Comparison of ENCODE assay signal across 9 cellular contexts in genomic region chr13:77918391-77919261, GRCh38. TPM values are rescaled to one million over a fixed set of nuclear protein-coding genes. Genes with fewer than 3 reads are reported as not detected.
DNase-seq lines count a peak whose midpoint lies in the region; ATAC-seq, FAIRE-seq and TF ChIP-seq lines count a peak whose summit lies in the region.
"Had no signal": no experiment of that assay in that cellular context is flagged by ENCODE, and none has a peak within 500 bp of the region (broad histone marks: within the 10 kb centered on the region; RNA-seq: fewer than 3 reads in every experiment).

Gene EDNRB, minus strand, starts transcription at chr13:77918831. Its CDS starts 258 bp downstream, at chr13:77918573.

- H3K36me3 ChIP-seq in BE2C: no peaks in the 10 kb centered on the region
- no peaks in the 10 kb centered on the region for H3K36me3 ChIP-seq in GM23248 (ENCODE audit: low read depth)
- no peaks in the 10 kb centered on the region for H3K36me3 ChIP-seq in heart right ventricle
- H3K36me3 ChIP-seq in trophoblast cell (ENCODE audit: control insufficient read depth in 1 of 2, insufficient read depth in 2 of 2, low read length in 2 of 2): peaks cover 4 to 9% of the 10 kb centered on the region in 2 experiments

- no peaks in the 10 kb centered on the region for H4K20me1 ChIP-seq in GM23248 (ENCODE audit: insufficient read depth)

- H3K27ac ChIP-seq in GM23248 (no peak within 1 kb of the TSS), heart right ventricle (peak within 1 kb of the TSS; percentile 60 to 87 (median 79)), trophoblast cell (ENCODE audit: low read depth, low read length) (peak within 1 kb of the TSS; percentile 81)

- H3K27me3 ChIP-seq in BE2C (peaks cover 54% of the 10 kb centered on the region), GM23248 (replicated peaks; ENCODE audit: insufficient read depth) (0 out of 2 replicates have a peak, but pooled peaks cover 7% of the 10 kb centered on the region), heart right ventricle (peaks cover 0 to 31% (median 0%) of the 10 kb centered on the region in 7 donors), trophoblast cell (ENCODE audit: insufficient read depth, low read length) (no peaks in the 10 kb centered on the region)

- no peaks in the 10 kb centered on the region for H3F3A ChIP-seq in GM23248 (ENCODE audit: insufficient read depth)

- no peak for TF ChIP-seq POLR2A in GM12891 (IDR thresholded peaks at IDR 0.05; ENCODE audit: low read depth, low read length)

- no peaks in the 10 kb centered on the region for H3K9me3 Mint-ChIP-seq in activated naive CD8-positive, alpha-beta T cell treated with anti-CD3 and anti-CD28 coated beads, Interleukin-2, amount 50 U/mL, for 24 hours

- in situ Hi-C loops in GM23248 (cut with MboI): no loop called here

- H3K4ac ChIP-seq in trophoblast cell (ENCODE audit: low read depth, low read length): peak within 1 kb of the TSS; percentile 66

- H3K27me3 Mint-ChIP-seq in activated naive CD8-positive, alpha-beta T cell treated with anti-CD3 and anti-CD28 coated beads, Interleukin-2, amount 50 U/mL, for 24 hours: peaks cover 31% of the 10 kb centered on the region

- H3K4me3 ChIP-seq in BE2C (ENCODE audit: low read depth, low read length) (peak within 1 kb of the TSS; percentile 52), GM23248 (peak within 1 kb of the TSS; percentile 77), heart right ventricle (peak within 1 kb of the TSS; percentile 37 to 75 (median 68)), trophoblast cell (ENCODE audit: low read depth, low read length) (peak within 1 kb of the TSS; percentile 74)

- DNase-seq in BE2C (peak; percentile 28), GM23248 (peak; percentile 62), heart right ventricle (peak; percentile 56 to 72), trophoblast cell (peak; percentile 21 to 60), NCI-H446 treated with DMSO at 0.1 percent for 48 hours (lab: John Stamatoyannopoulos, UW) (no peak), GM12891 (ENCODE audit: insufficient read length, low spot score) (no peak), SW480 (ENCODE audit: low spot score) (no peak)
- peak; percentile 8 for DNase-seq in activated naive CD8-positive, alpha-beta T cell treated with anti-CD3 and anti-CD28 coated beads, Interleukin-2, amount 50 U/mL, for 24 hours

- H3K36me3 Mint-ChIP-seq in activated naive CD8-positive, alpha-beta T cell treated with anti-CD3 and anti-CD28 coated beads, Interleukin-2, amount 50 U/mL, for 24 hours (ENCODE audit: low read depth): no peaks in the 10 kb centered on the region

- FAIRE-seq in GM12891 (lab: Jason Lieb, UNC): no peak

- H3K4me3 Mint-ChIP-seq in activated naive CD8-positive, alpha-beta T cell treated with anti-CD3 and anti-CD28 coated beads, Interleukin-2, amount 50 U/mL, for 24 hours: no peak within 1 kb of the TSS

- no peaks in the 10 kb centered on the region for H3K9me2 ChIP-seq in GM23248 (ENCODE audit: insufficient read depth)

- peak within 1 kb of the TSS; percentile 68 for H4K8ac ChIP-seq in trophoblast cell (ENCODE audit: low read depth, low read length)

- ATAC-seq in activated naive CD8-positive, alpha-beta T cell treated with anti-CD3 and anti-CD28 coated beads, Interleukin-2, amount 50 U/mL, for 24 hours: peak; percentile 22
- peak; percentile 63 to 84 (median 74) for ATAC-seq in heart right ventricle
- ATAC-seq: left colon had no signal

- peak within 1 kb of the TSS; percentile 27 for H3K18ac ChIP-seq in trophoblast cell (ENCODE audit: low read length)

- peak within 1 kb of the TSS; percentile 56 for H3K14ac ChIP-seq in trophoblast cell (ENCODE audit: low read length)

- H3K9ac ChIP-seq in GM23248 (peak within 1 kb of the TSS; percentile 45; the same call in 1 of the 2 replicates), trophoblast cell (ENCODE audit: low read length) (peak within 1 kb of the TSS; percentile 60)

- H3K9me3 ChIP-seq in BE2C (no peaks in the 10 kb centered on the region), GM23248 (ENCODE audit: low read depth) (no peaks in the 10 kb centered on the region), heart right ventricle (no peaks in the 10 kb centered on the region), trophoblast cell (ENCODE audit: insufficient read depth, low read depth, low read length) (no peaks in the 10 kb centered on the region)

- H2BK5ac ChIP-seq in trophoblast cell (ENCODE audit: low read depth, low read length, poor library complexity): peak within 1 kb of the TSS; percentile 55

- TF ChIP-seq CTCF in BE2C (IDR thresholded peaks at IDR 0.05; ENCODE audit: low read depth, low read length) (no peak), heart right ventricle (IDR thresholded peaks at IDR 0.05) (peak in 5 of 9 donors; percentile 12 to 36 (median 18))

- H2AK5ac ChIP-seq in trophoblast cell (ENCODE audit: low read length): no peak within 1 kb of the TSS

- H4K12ac ChIP-seq in trophoblast cell (ENCODE audit: low read depth, low read length): peak within 1 kb of the TSS; percentile 19

- peak within 1 kb of the TSS; percentile 92 for H4K91ac ChIP-seq in trophoblast cell (ENCODE audit: low read depth, low read length)

- peaks cover 16% of the 10 kb centered on the region for H3K79me1 ChIP-seq in trophoblast cell (ENCODE audit: low read length)

- H3K4me1 ChIP-seq in BE2C (no peaks in the 10 kb centered on the region), GM23248 (ENCODE audit: insufficient read depth) (no peaks in the 10 kb centered on the region), heart right ventricle (peaks cover 0 to 24% (median 6%) of the 10 kb centered on the region in 9 donors), trophoblast cell (ENCODE audit: control insufficient read depth in 1 of 2, insufficient read depth in 2 of 2, low read length in 2 of 2) (peaks cover 9 to 21% of the 10 kb centered on the region in 2 experiments)

- H2AFZ ChIP-seq in GM23248: peak within 1 kb of the TSS; percentile 84
- H2AFZ ChIP-seq in trophoblast cell (ENCODE audit: insufficient read depth, low read length, poor library complexity): no peak within 1 kb of the TSS

- intact Hi-C loops in heart right ventricle (cut with DNase I): loop anchor here in 4 of 10 donors (2.0 to 10.0 kb wide), 5 partner anchors 64 to 186 kb away; no protein-coding TSS in a partner anchor

- WGBS in GM23248 (ENCODE audit: low coverage in 1 of 2, low lambda C conversion rate in 2 of 2, missing lambda C conversion rate in 2 of 2), 2 experiments: 8% methylated on average over 52 to 61 of the region's 61 CpGs
- WGBS in heart right ventricle, 2 donors: 1% methylated on average over 60 to 61 of the region's 61 CpGs
- WGBS in trophoblast cell (ENCODE audit: extremely low coverage, insufficient coverage, insufficient read length): no CpG with 5 or more reads among the region's 61 CpGs

- H3K27ac Mint-ChIP-seq in activated naive CD8-positive, alpha-beta T cell treated with anti-CD3 and anti-CD28 coated beads, Interleukin-2, amount 50 U/mL, for 24 hours: no peak within 1 kb of the TSS

- peak within 1 kb of the TSS; percentile 61 for H2BK120ac ChIP-seq in trophoblast cell (ENCODE audit: insufficient read depth, low read length, poor library complexity)

- peak within 1 kb of the TSS; percentile 99 for H3K4me2 ChIP-seq in GM23248 (ENCODE audit: unreplicated experiment)
- H3K4me2 ChIP-seq in trophoblast cell (ENCODE audit: low read length): peak within 1 kb of the TSS; percentile 97

- H2BK12ac ChIP-seq in trophoblast cell (ENCODE audit: low read length): peak within 1 kb of the TSS; percentile 45

- H3K79me2 ChIP-seq in GM23248 (ENCODE audit: insufficient read depth) (no peaks in the 10 kb centered on the region), trophoblast cell (ENCODE audit: control insufficient read depth, insufficient read depth, low read length, poor library complexity) (peaks cover 15% of the 10 kb centered on the region)

- no peaks in the 10 kb centered on the region for H3K4me1 Mint-ChIP-seq in activated naive CD8-positive, alpha-beta T cell treated with anti-CD3 and anti-CD28 coated beads, Interleukin-2, amount 50 U/mL, for 24 hours

- peak within 1 kb of the TSS; percentile 37 for H3K23ac ChIP-seq in trophoblast cell (ENCODE audit: low read length)

TF ChIP-seq in GM12891, 5 proteins besides CTCF, POLR2A, EP300 and RAD21:
- TF ChIP-seq SPI1 (IDR thresholded peaks at IDR 0.05; ENCODE audit: low read depth, low read length): no peak
- no peak for TF ChIP-seq POU2F2 (IDR thresholded peaks at IDR 0.05; ENCODE audit: low read depth, low read length)
- TF ChIP-seq POLR2AphosphoS5 (IDR thresholded peaks at IDR 0.05; ENCODE audit: low read depth, low read length): no peak
- no peak for TF ChIP-seq TAF1 (IDR thresholded peaks at IDR 0.05; ENCODE audit: low read depth, low read length)
- no peak for TF ChIP-seq PAX5 (IDR thresholded peaks at IDR 0.05; ENCODE audit: insufficient read depth, low read length, severe bottlenecking)
TF ChIP-seq in GM12891: peak in this region for 0.

RNA-seq across cellular contexts. Expression of gene EDNRB, which starts in this region (rescaled TPM):
- 0.19 TPM for polyA plus RNA-seq in BE2C (2012; ENCODE audit: insufficient read depth, insufficient read length, low read depth)
- total RNA-seq in GM23248 (2014; rRNA removed; shearing (Covaris generic)): 0.32 TPM in 1 of 2 replicates, not detected in the other
- polyA plus RNA-seq in GM23248 (2016; fragmentation: Nextera tagmentation; extraction: Ambion mirVana) (0.11 and 0.42 TPM in 2 replicates), heart right ventricle (10 to 100 TPM; 20.0 to 29.8 TPM)
- 10 to 100 TPM in 9 of 10 donors, 1 to 10 TPM in 1; 9.3 to 61.9 (median 19.6) TPM for total RNA-seq in heart right ventricle
- 88.6 TPM in 2 replicates for polyA plus RNA-seq in trophoblast cell (2013)
- 0.05 TPM for polyA plus RNA-seq in GM12891 (2012; ENCODE audit: low read depth, missing spikeins)

Comparison
In these comparisons a context has a peak if more than half of its experiments do, and no peak if none do; other contexts are left out.
1. RNA of gene EDNRB (polyA plus RNA-seq): 20.0 to 29.8 TPM in heart right ventricle; 0.11 to 0.42 TPM in GM23248; every median in the first group is over 10 times any median in the second.
2. Peak in DNase-seq, H3K4me3 ChIP-seq, H3K9ac ChIP-seq and H3K4me2 ChIP-seq in GM23248; RNA of the gene not detected or under 1 TPM.
3. DNase-seq: peak in BE2C (single experiment), activated naive CD8-positive, alpha-beta T cell treated with anti-CD3 and anti-CD28 coated beads, Interleukin-2, amount 50 U/mL, for 24 hours (single experiment), heart right ventricle (2 of 2) and trophoblast cell (2 of 2); none in NCI-H446 treated with DMSO at 0.1 percent for 48 hours (single experiment), GM12891 (single experiment) and SW480 (single experiment).
4. Peak in every context shown above with its lines, with median percentiles within 50 percentile points of each other: H3K4me3 ChIP-seq.